ENCODE assay signal across 16 cellular contexts in the genomic region with DNA sequence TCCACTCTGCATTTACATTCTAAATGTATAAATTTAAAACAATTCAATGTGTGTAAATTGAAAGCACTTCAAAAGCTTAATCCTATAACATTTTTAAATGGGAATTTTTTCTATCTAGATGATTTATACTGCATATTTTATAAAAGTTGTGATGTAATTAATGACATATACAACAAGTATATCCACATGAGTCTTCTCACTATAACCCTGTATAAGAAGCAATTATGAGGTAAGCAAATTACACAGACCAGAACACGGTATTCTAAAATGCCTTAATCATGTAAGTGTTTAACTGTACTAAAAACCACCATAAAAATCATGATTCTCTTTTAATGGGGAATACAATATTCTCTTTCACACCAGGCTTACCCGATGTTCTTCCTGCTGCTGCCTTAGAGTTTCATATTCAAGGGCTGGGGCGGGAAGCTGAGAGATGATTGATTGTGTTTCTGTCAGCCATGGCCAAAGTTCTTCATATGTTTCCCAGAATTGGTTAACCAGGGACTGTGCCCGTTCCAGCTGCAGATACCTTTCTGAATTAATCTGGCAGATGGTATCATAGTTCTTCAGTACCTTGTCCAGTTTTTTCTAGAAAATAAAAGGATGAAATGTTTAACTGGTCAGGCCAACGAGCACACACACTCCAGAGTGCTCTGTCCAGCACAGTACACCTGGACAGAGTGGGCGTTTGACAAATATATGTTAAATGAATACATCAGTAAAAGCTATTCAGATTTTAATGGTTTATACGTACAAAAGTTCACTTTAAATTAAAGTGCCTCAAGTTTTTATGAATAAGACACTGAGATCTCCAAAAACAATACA.
A peak's percentile ranks its signal among the peaks of the same experiment; 100 is the strongest.
DNase-seq lines count a peak whose midpoint lies in the region; ATAC-seq, FAIRE-seq and TF ChIP-seq lines count a peak whose summit lies in the region.
"Had no signal": no experiment of that assay in that cellular context is flagged by ENCODE, and none has a peak within 500 bp of the region (broad histone marks: within the 10 kb centered on the region; RNA-seq: fewer than 3 reads in every experiment).

No MANE protein-coding gene starts in this region.

- in situ Hi-C loops in HepG2 (cut with HindIII; ENCODE audit: extremely low pct_ligation_motif_present, low pct_unique_long_range_greater_than_20kb) (no loop called here), transverse colon (cut with MboI; ENCODE audit: low pct_ligation_motif_present in 1 of 4, low pct_unique_long_range_greater_than_20kb in 1 of 4, low sequenced_read_pairs in 3 of 4) (no loop called here)

- POLR2A ChIA-PET in SK-N-SH (lab: Yijun Ruan, JAX) (no interaction called here), OCI-LY7 (lab: Charles Lee) (interaction anchor here (0.8 to 1.6 kb wide), 3 partner anchors 11 to 145 kb away, joined by 3 to 9 read pairs (median 9); no protein-coding TSS in a partner anchor), HepG2 (lab: Yijun Ruan, JAX) (no interaction called here)
- POLR2A ChIA-PET in CD4-positive, alpha-beta T cell (lab: Charles Lee), result no interaction called here

- no peak for FAIRE-seq in HepG2 (lab: Jason Lieb, UNC)

- ATAC-seq in SK-N-SH treated with all-trans-retinoic acid at 6 μM for 48 hours, result no peak
- peak; percentile 22; the same call in 1 of the 3 replicates for ATAC-seq in HepG2
- ATAC-seq in GM18868 (IDR thresholded peaks at IDR 0.05; ENCODE audit: unreplicated experiment), result no peak
- ATAC-seq in CD4-positive, alpha-beta T cell (ENCODE audit: poor library complexity), result no peak
- ATAC-seq: activated CD8-positive, alpha-beta T cell treated with anti-CD3 and anti-CD28 coated beads, Interleukin-2, amount 10 ng/mL, durations not matched to agents 7 days and 5 days; activated T-helper 17 cell treated with anti-CD3 and anti-CD28 coated beads, Interleukin-2, amount 50 U/mL, for 72 hours had no signal

- H3K9me2 ChIP-seq in SK-N-SH (no peaks in the 10 kb centered on the region), OCI-LY7 (ENCODE audit: insufficient read depth, low read length) (no peaks in the 10 kb centered on the region)

- H3F3A ChIP-seq in SK-N-SH (replicated peaks; ENCODE audit: insufficient read depth), result peaks cover 9% of the 10 kb centered on the region

- H3K27me3 Mint-ChIP-seq in CD4-positive, alpha-beta T cell, result no peaks in the 10 kb centered on the region
- H3K27me3 Mint-ChIP-seq: activated T-helper 17 cell treated with anti-CD3 and anti-CD28 coated beads, Interleukin-2, amount 50 U/mL, for 72 hours; naive B cell had no signal

- TF ChIP-seq POLR2A in HepG2 (IDR thresholded peaks at IDR 0.05; ENCODE audit: insufficient read depth in 1 of 2, low read depth in 2 of 2, low read length in 2 of 2) (no peak), transverse colon (IDR thresholded peaks at IDR 0.05) (no peak)

- WGBS in SK-N-SH (ENCODE audit: low lambda C conversion rate), result 94% methylated on average over 7 of the region's 7 CpGs
- WGBS in HepG2 (ENCODE audit: low lambda C conversion rate), result 83% methylated on average over 7 of the region's 7 CpGs
- WGBS in transverse colon (ENCODE audit: low coverage in 1 of 2), 2 donors, result 43 to 44% methylated on average over 5 to 7 of the region's 7 CpGs

- no peaks in the 10 kb centered on the region for H3K9me3 ChIP-seq in SK-N-SH
- H3K9me3 ChIP-seq in OCI-LY7 (ENCODE audit: low read length), result no peaks in the 10 kb centered on the region
- H3K9me3 ChIP-seq in HepG2 (ENCODE audit: low read length), result no peaks in the 10 kb centered on the region
- no peaks in the 10 kb centered on the region for H3K9me3 ChIP-seq in transverse colon
- H3K9me3 ChIP-seq in CD4-positive, alpha-beta T cell (ENCODE audit: control insufficient read depth, low read length), result no peaks in the 10 kb centered on the region
- H3K9me3 ChIP-seq: prostate gland had no signal

- H3K36me3 ChIP-seq in SK-N-SH (replicated peaks in 1 of 2; ENCODE audit: control insufficient read depth in 1 of 2, insufficient read depth in 2 of 2, low read length in 1 of 2) (peaks cover 82 to 98% of the 10 kb centered on the region in 2 experiments), OCI-LY7 (ENCODE audit: insufficient read depth, low read length) (no peaks in the 10 kb centered on the region; the same call in 1 of the 2 replicates), HepG2 (replicated peaks in 1 of 2; ENCODE audit: control insufficient read depth in 1 of 2, insufficient read depth in 2 of 2, low read length in 2 of 2) (peaks cover 6 to 20% of the 10 kb centered on the region in 2 experiments; a peak in 4 of 5 replicates), transverse colon (peaks cover 0 to 7% (median 0%) of the 10 kb centered on the region in 4 donors)
- H3K36me3 ChIP-seq: prostate gland had no signal

- H3K79me2 ChIP-seq in SK-N-SH (ENCODE audit: insufficient read depth) (peaks cover 56% of the 10 kb centered on the region), OCI-LY7 (ENCODE audit: insufficient read depth, low read depth, low read length) (no peaks in the 10 kb centered on the region; the same call in 1 of the 2 replicates), HepG2 (ENCODE audit: insufficient read depth, low read length) (no peaks in the 10 kb centered on the region)

- H3K4me3 ChIP-seq in SK-N-SH (ENCODE audit: low read depth in 2 of 2, low read length in 1 of 2), result no peak overlapping the region
- no peak overlapping the region for H3K4me3 ChIP-seq in OCI-LY7 (ENCODE audit: low read depth, low read length, poor library complexity, severe bottlenecking)
- no peak overlapping the region for H3K4me3 ChIP-seq in HepG2 (replicated peaks in 1 of 3; ENCODE audit: insufficient read depth in 1 of 3, low read depth in 2 of 3, low read length in 3 of 3)
- H3K4me3 ChIP-seq in transverse colon, result no peak overlapping the region
- H3K4me3 ChIP-seq: prostate gland had no signal

- intact Hi-C loops in OCI-LY7 (cut with micrococcal nuclease; ENCODE audit: unreplicated experiment), result no loop called here
- intact Hi-C loops in HepG2 (cut with micrococcal nuclease; ENCODE audit: unreplicated experiment), result no loop called here
- intact Hi-C loops in transverse colon (cut with DNase I; ENCODE audit: low total_unique reads), result no loop called here
- intact Hi-C loops in CD4-positive, alpha-beta T cell (cut with DNase I, micrococcal nuclease), result no loop called here

- TF ChIP-seq CTCF in SK-N-SH (IDR thresholded peaks at IDR 0.05) (no peak), OCI-LY7 (conservative IDR thresholded peaks at IDR 0.05; ENCODE audit: low read length) (no peak), HepG2 (CRISPR knock-in tag; IDR thresholded peaks at IDR 0.05) (no peak), transverse colon (IDR thresholded peaks at IDR 0.05) (no peak)
- TF ChIP-seq CTCF in CD4-positive, alpha-beta T cell (IDR thresholded peaks at IDR 0.05), result no peak

- CTCF ChIA-PET in SK-N-SH (lab: Yijun Ruan, JAX), result interaction anchor here (0.6 to 1.0 kb wide), 3 partner anchors 21 to 78 kb away, joined by 3 to 5 read pairs (median 3); no protein-coding TSS in a partner anchor
- CTCF ChIA-PET in OCI-LY7 (lab: Charles Lee; ENCODE audit: unreplicated experiment), result interaction anchor here (1.4 kb wide), 1 partner anchor 11 kb away, joined by 4 read pairs; no protein-coding TSS in a partner anchor
- CTCF ChIA-PET in HepG2 (lab: Yijun Ruan, JAX; ENCODE audit: low intra/inter-chr PET ratio, low total read pairs), result no interaction called here
- CTCF ChIA-PET in CD4-positive, alpha-beta T cell (lab: Charles Lee), result no interaction called here

- H4K20me1 ChIP-seq in SK-N-SH (ENCODE audit: insufficient read depth) (no peaks in the 10 kb centered on the region), OCI-LY7 (ENCODE audit: insufficient read depth, low read length) (no peaks in the 10 kb centered on the region), HepG2 (ENCODE audit: insufficient read depth, low read length) (no peaks in the 10 kb centered on the region)

- H2AFZ ChIP-seq in SK-N-SH (ENCODE audit: low read depth) (no peak overlapping the region), OCI-LY7 (ENCODE audit: low read length) (no peak overlapping the region), HepG2 (ENCODE audit: low read length) (no peak overlapping the region)

- H3K9ac ChIP-seq in SK-N-SH (no peak overlapping the region), HepG2 (ENCODE audit: insufficient read depth, low read depth, low read length) (no peak overlapping the region)

- H3K27ac Mint-ChIP-seq in CD4-positive, alpha-beta T cell, result no peak overlapping the region
- H3K27ac Mint-ChIP-seq: activated CD8-positive, alpha-beta T cell treated with anti-CD3 and anti-CD28 coated beads, Interleukin-2, amount 10 ng/mL, durations not matched to agents 7 days and 5 days; activated T-helper 17 cell treated with anti-CD3 and anti-CD28 coated beads, Interleukin-2, amount 50 U/mL, for 72 hours had no signal

- H3K27ac ChIP-seq in SK-N-SH (ENCODE audit: low read depth in 2 of 2, low read length in 1 of 2), result no peak overlapping the region; a peak in 2 of 4 replicates
- H3K27ac ChIP-seq in OCI-LY7 (ENCODE audit: low read depth, low read length, poor library complexity, severe bottlenecking), result no peak overlapping the region
- no peak overlapping the region for H3K27ac ChIP-seq in HepG2 (ENCODE audit: extremely low read length, insufficient read depth, low read length)
- H3K27ac ChIP-seq in transverse colon, result peak overlapping the region; percentile 55 to 74 (median 63)
- H3K27ac ChIP-seq in CD4-positive, alpha-beta T cell (ENCODE audit: low read depth, low read length), result no peak overlapping the region

- H3K27me3 ChIP-seq in SK-N-SH (ENCODE audit: insufficient read depth) (no peaks in the 10 kb centered on the region), HepG2 (ENCODE audit: control insufficient read depth in 1 of 2, insufficient read depth in 2 of 2, low read length in 2 of 2) (no peaks in the 10 kb centered on the region), transverse colon (no peaks in the 10 kb centered on the region)
- no peaks in the 10 kb centered on the region for H3K27me3 ChIP-seq in CD4-positive, alpha-beta T cell (ENCODE audit: control insufficient read depth, insufficient read depth, low read length)

- TF ChIP-seq RAD21 in SK-N-SH (IDR thresholded peaks at IDR 0.05; ENCODE audit: low read length), result no peak
- TF ChIP-seq RAD21 in HepG2 (CRISPR knock-in tag; IDR thresholded peaks at IDR 0.05), result no peak

- peaks cover 2% of the 10 kb centered on the region for H3K9me3 Mint-ChIP-seq in CD4-positive, alpha-beta T cell
- H3K9me3 Mint-ChIP-seq: activated T-helper 17 cell treated with anti-CD3 and anti-CD28 coated beads, Interleukin-2, amount 50 U/mL, for 72 hours had no signal

- TF ChIP-seq EP300 in SK-N-SH (IDR thresholded peaks at IDR 0.05; ENCODE audit: borderline replicate concordance in 1 of 2, low read depth in 1 of 2, low read length in 1 of 2) (no peak), HepG2 (IDR thresholded peaks at IDR 0.05; ENCODE audit: low read depth in 2 of 2, low read length in 2 of 2) (no peak), HepG2 (CRISPR knock-in tag; IDR thresholded peaks at IDR 0.05; ENCODE audit: borderline replicate concordance) (no peak), transverse colon (IDR thresholded peaks at IDR 0.05; ENCODE audit: low read depth) (no peak)

- no peak overlapping the region for H3K4me3 Mint-ChIP-seq in CD4-positive, alpha-beta T cell
- H3K4me3 Mint-ChIP-seq: activated CD8-positive, alpha-beta T cell treated with anti-CD3 and anti-CD28 coated beads, Interleukin-2, amount 10 ng/mL, durations not matched to agents 7 days and 5 days; activated T-helper 17 cell treated with anti-CD3 and anti-CD28 coated beads, Interleukin-2, amount 50 U/mL, for 72 hours; naive B cell had no signal

- H3K4me1 ChIP-seq in SK-N-SH (ENCODE audit: control insufficient read depth in 1 of 2, insufficient read depth in 2 of 2, low read depth in 1 of 2, low read length in 1 of 2), result peaks cover 0 to 10% of the 10 kb centered on the region in 2 experiments; a peak in 3 of 4 replicates
- H3K4me1 ChIP-seq in OCI-LY7 (ENCODE audit: insufficient read depth, low read length, poor library complexity, severe bottlenecking), result peaks cover 3% of the 10 kb centered on the region
- H3K4me1 ChIP-seq in HepG2 (ENCODE audit: insufficient read depth, low read length), result peaks cover 46% of the 10 kb centered on the region
- peaks cover 0 to 62% (median 28%) of the 10 kb centered on the region in 4 donors for H3K4me1 ChIP-seq in transverse colon
- H3K4me1 ChIP-seq: prostate gland had no signal

- H3K4me2 ChIP-seq in SK-N-SH, result no peak overlapping the region
- H3K4me2 ChIP-seq in OCI-LY7 (ENCODE audit: low read length), result peak overlapping the region; percentile 25; the same call in 1 of the 2 replicates
- H3K4me2 ChIP-seq in HepG2 (ENCODE audit: low read depth, low read length), result no peak overlapping the region

- no peaks in the 10 kb centered on the region for H3K36me3 Mint-ChIP-seq in CD4-positive, alpha-beta T cell (ENCODE audit: low read depth)

- DNase-seq in SK-N-SH (no peak), OCI-LY7 (ENCODE audit: low spot score) (no peak), HepG2 (ENCODE audit: low spot score) (peak; percentile 37), transverse colon (no peak)
- no peak for DNase-seq in activated CD4-positive, alpha-beta T cell treated with anti-CD3 and anti-CD28 coated beads for 48 hours
- DNase-seq in CD4-positive, alpha-beta T cell, result no peak
- DNase-seq: activated CD8-positive, alpha-beta T cell treated with anti-CD3 and anti-CD28 coated beads, Interleukin-2, amount 10 ng/mL, durations not matched to agents 7 days and 5 days; GDM1; hippocampal formation; naive B cell; NCI-H2171 treated with DMSO at 0.1 percent for 48 hours; stimulated activated CD4-positive, alpha-beta T cell treated with anti-CD3 and anti-CD28 coated beads, Interleukin-15, amount 100 ng/mL, for 24 hours had no signal

- no peaks in the 10 kb centered on the region for H3K4me1 Mint-ChIP-seq in CD4-positive, alpha-beta T cell (ENCODE audit: low read depth)
- H3K4me1 Mint-ChIP-seq: activated T-helper 17 cell treated with anti-CD3 and anti-CD28 coated beads, Interleukin-2, amount 50 U/mL, for 72 hours had no signal

- BruUV-seq in OCI-LY7 (replicated peaks; lab: Mats Ljungman, UMichigan) (no TSS peak), HepG2 (replicated peaks; lab: Mats Ljungman, UMichigan) (no TSS peak)

Comparison
In these comparisons a context has a peak if more than half of its experiments do, and no peak if none do; other contexts are left out.
1. H3K27ac ChIP-seq: peak in transverse colon (4 of 4); none in SK-N-SH (0 of 2), OCI-LY7 (single experiment), HepG2 (single experiment) and CD4-positive, alpha-beta T cell (single experiment).
2. CTCF ChIA-PET loops: an anchor here in SK-N-SH (0.6 to 1.0 kb wide) and OCI-LY7 (1.4 kb wide); none called in HepG2 and CD4-positive, alpha-beta T cell.